In the genomic region with DNA sequence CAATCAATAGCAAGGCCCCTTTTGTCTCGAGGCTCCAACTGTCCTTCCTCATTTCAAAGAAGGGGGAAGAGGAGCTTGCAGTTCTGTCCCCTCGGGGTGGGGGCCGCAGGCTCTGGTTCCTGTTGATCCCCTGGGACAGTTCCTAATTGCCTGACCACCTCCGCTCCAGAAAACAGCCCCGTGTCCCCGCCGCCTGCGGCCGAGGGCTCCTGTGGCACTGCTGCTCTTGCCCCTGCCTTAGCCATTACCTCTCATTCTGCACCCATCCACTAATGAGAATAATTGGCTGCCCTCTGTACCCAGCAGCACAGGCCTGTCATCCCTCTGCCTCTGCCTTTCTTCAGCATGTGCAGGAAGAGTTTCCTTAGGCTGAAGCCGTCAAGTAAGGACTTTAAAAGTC, we compare ENCODE assay signal across 22 cellular contexts.
A peak's percentile ranks its signal among the peaks of the same experiment; 100 is the strongest.
DNase-seq lines count a peak whose midpoint lies in the region; ATAC-seq, FAIRE-seq and TF ChIP-seq lines count a peak whose summit lies in the region.
"Had no signal": no experiment of that assay in that cellular context is flagged by ENCODE, and none has a peak within 500 bp of the region (broad histone marks: within the 10 kb centered on the region; RNA-seq: fewer than 3 reads in every experiment).

No MANE protein-coding gene starts in this region.

- H3K27me3 Mint-ChIP-seq in neural crest cell (ENCODE audit: low read depth) = no peaks in the 10 kb centered on the region
- H3K27me3 Mint-ChIP-seq in type B pancreatic cell = peaks cover 5% of the 10 kb centered on the region
- H3K27me3 Mint-ChIP-seq in activated CD4-positive, alpha-beta T cell treated with anti-CD3 and anti-CD28 coated beads, Interleukin-2, amount 10 ng/mL, durations not matched to agents 24 days and 14 days = no peaks in the 10 kb centered on the region

- TF ChIP-seq POLR2A in right lobe of liver (IDR thresholded peaks at IDR 0.05) = no peak

- no peak overlapping the region for H3K27ac ChIP-seq in right lobe of liver
- H3K27ac ChIP-seq: 22Rv1, HL-60, RWPE1 had no signal

- no peak overlapping the region for H3K4me3 Mint-ChIP-seq in neural crest cell
- no peak overlapping the region for H3K4me3 Mint-ChIP-seq in type B pancreatic cell
- H3K4me3 Mint-ChIP-seq in activated CD4-positive, alpha-beta T cell treated with anti-CD3 and anti-CD28 coated beads, Interleukin-2, amount 10 ng/mL, durations not matched to agents 24 days and 14 days = no peak overlapping the region
- H3K4me3 Mint-ChIP-seq: CD8-positive, alpha-beta T cell had no signal

- intact Hi-C loops in right lobe of liver (cut with DNase I) = no loop called here
- intact Hi-C loops in activated CD4-positive, alpha-beta T cell treated with anti-CD3 and anti-CD28 coated beads, Interleukin-2, amount 10 ng/mL, durations not matched to agents 24 days and 14 days (cut with micrococcal nuclease) = no loop called here

- H3K4me3 ChIP-seq in right lobe of liver = no peak overlapping the region
- H3K4me3 ChIP-seq: K562, MG63 had no signal

- peak overlapping the region; percentile 45 for H3K27ac Mint-ChIP-seq in neural crest cell (ENCODE audit: unreplicated experiment)
- no peak overlapping the region for H3K27ac Mint-ChIP-seq in type B pancreatic cell
- no peak overlapping the region for H3K27ac Mint-ChIP-seq in activated CD4-positive, alpha-beta T cell treated with anti-CD3 and anti-CD28 coated beads, Interleukin-2, amount 10 ng/mL, durations not matched to agents 24 days and 14 days
- H3K27ac Mint-ChIP-seq: CD8-positive, alpha-beta T cell had no signal

- H3K4me1 ChIP-seq in right lobe of liver = peaks cover 0 to 10% (median 0%) of the 10 kb centered on the region in 4 donors

- H3K4me1 Mint-ChIP-seq in neural crest cell (peaks cover 38% of the 10 kb centered on the region), type B pancreatic cell (ENCODE audit: unreplicated experiment) (peaks cover 19% of the 10 kb centered on the region)
- no peaks in the 10 kb centered on the region for H3K4me1 Mint-ChIP-seq in activated CD4-positive, alpha-beta T cell treated with anti-CD3 and anti-CD28 coated beads, Interleukin-2, amount 10 ng/mL, durations not matched to agents 24 days and 14 days

- no peak for ATAC-seq in right lobe of liver
- ATAC-seq: CD8-positive, alpha-beta T cell; HepG2; K562 had no signal

- FAIRE-seq in D721Med (lab: Jason Lieb, UNC) = no peak
- FAIRE-seq: GM19239, HepG2, K562 had no signal

- peaks cover 24% of the 10 kb centered on the region for H3K36me3 Mint-ChIP-seq in neural crest cell (ENCODE audit: low read depth)
- peaks cover 20% of the 10 kb centered on the region for H3K36me3 Mint-ChIP-seq in type B pancreatic cell
- H3K36me3 Mint-ChIP-seq in activated CD4-positive, alpha-beta T cell treated with anti-CD3 and anti-CD28 coated beads, Interleukin-2, amount 10 ng/mL, durations not matched to agents 24 days and 14 days (ENCODE audit: low read depth) = no peaks in the 10 kb centered on the region
- H3K36me3 Mint-ChIP-seq: CD8-positive, alpha-beta T cell had no signal

- peaks cover 8% of the 10 kb centered on the region for H3K9me3 Mint-ChIP-seq in neural crest cell
- H3K9me3 Mint-ChIP-seq in type B pancreatic cell = peaks cover 7% of the 10 kb centered on the region
- H3K9me3 Mint-ChIP-seq in activated CD4-positive, alpha-beta T cell treated with anti-CD3 and anti-CD28 coated beads, Interleukin-2, amount 10 ng/mL, durations not matched to agents 24 days and 14 days = peaks cover 4% of the 10 kb centered on the region

- H3K36me3 ChIP-seq in right lobe of liver = no peaks in the 10 kb centered on the region
- H3K36me3 ChIP-seq: MG63 had no signal

- TF ChIP-seq CTCF in neural crest cell (conservative IDR thresholded peaks at IDR 0.05) (no peak), type B pancreatic cell (conservative IDR thresholded peaks at IDR 0.05) (no peak), D721Med (IDR thresholded peaks at IDR 0.05; ENCODE audit: insufficient read depth, missing control alignments) (no peak), right lobe of liver (IDR thresholded peaks at IDR 0.05) (no peak)

- H3K9me3 ChIP-seq in right lobe of liver = no peaks in the 10 kb centered on the region
- H3K9me3 ChIP-seq: MG63 had no signal

- no peaks in the 10 kb centered on the region for H3K27me3 ChIP-seq in right lobe of liver
- H3K27me3 ChIP-seq: MG63 had no signal

- DNase-seq in NCI-H1092 (lab: John Stamatoyannopoulos, UW) (peak; percentile 22), NCI-H1092 treated with DMSO at 0.1 percent for 48 hours (lab: John Stamatoyannopoulos, UW) (no peak), SK-N-DZ (ENCODE audit: low spot score) (peak; percentile 32), neural crest cell (ENCODE audit: low read depth, low spot score) (no peak), type B pancreatic cell (ENCODE audit: extremely low spot score, unreplicated experiment) (peak; percentile 53), D721Med (ENCODE audit: insufficient read length, low spot score) (no peak), right lobe of liver (no peak)
- no peak for DNase-seq in activated CD4-positive, alpha-beta T cell treated with anti-CD3 and anti-CD28 coated beads, Interleukin-2, amount 10 ng/mL, durations not matched to agents 24 days and 14 days
- DNase-seq: ACHN; C1 segment of cervical spinal cord; Calu3; CD8-positive, alpha-beta T cell; GF-D8; MG63; NCI-H1436 treated with DMSO at 0.1 percent for 48 hours; SHP77 treated with DMSO at 0.1 percent for 48 hours had no signal

- WGBS in right lobe of liver (ENCODE audit: insufficient coverage, low coverage, low lambda C conversion rate, missing lambda C conversion rate) = 76% methylated on average over 2 of the region's 10 CpGs

Comparison
In these comparisons a context has a peak if more than half of its experiments do, and no peak if none do; other contexts are left out.
1. DNase-seq: peak in NCI-H1092 (single experiment), SK-N-DZ (single experiment) and type B pancreatic cell (single experiment); none in NCI-H1092 treated with DMSO at 0.1 percent for 48 hours (single experiment), neural crest cell (single experiment), D721Med (single experiment), right lobe of liver (0 of 3) and activated CD4-positive, alpha-beta T cell treated with anti-CD3 and anti-CD28 coated beads, Interleukin-2, amount 10 ng/mL, durations not matched to agents 24 days and 14 days (single experiment).